1 cellular context compared by ENCODE assay signal in the genomic region with DNA sequence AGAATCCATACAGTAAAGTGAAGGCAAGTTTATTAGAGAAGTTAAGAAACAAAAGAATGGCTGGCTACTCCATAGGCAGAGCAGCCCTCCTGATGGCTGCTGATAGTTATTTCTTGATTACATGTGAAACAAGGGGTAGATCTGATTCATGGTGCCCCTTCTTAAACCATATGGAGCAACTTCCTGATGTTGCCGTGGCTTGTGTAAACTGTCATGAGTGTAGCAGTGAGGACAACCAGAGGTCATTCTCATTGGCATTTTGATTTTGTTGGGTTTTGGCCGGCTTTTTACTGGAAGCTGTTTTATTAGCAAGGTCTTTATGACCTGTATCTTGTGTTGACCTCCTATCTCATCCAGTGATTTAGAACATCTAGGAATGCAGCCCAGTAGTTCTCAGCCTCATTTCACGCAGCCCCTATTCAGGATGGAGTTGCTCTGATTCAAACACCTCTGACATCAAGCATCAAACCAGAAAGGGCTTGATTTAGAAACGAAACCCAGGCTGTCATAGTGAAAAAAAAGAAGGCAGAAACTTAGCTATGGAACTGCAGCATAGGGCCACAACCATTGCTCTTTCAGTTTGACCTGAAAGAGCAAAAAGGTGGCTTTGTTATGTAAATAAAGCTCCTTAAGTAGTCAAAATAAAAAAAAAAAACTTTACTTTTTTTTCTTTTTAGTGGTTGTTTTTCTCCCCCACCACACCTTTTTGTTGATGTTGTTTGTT.
TF ChIP-seq lines count a peak whose summit lies in the region.

No MANE protein-coding gene starts in this region.

TF ChIP-seq in GM12878, 131 proteins besides CTCF, POLR2A, EP300 and RAD21 (continued from another document):
- no peak for TF ChIP-seq SRF (IDR thresholded peaks at IDR 0.05; ENCODE audit: low read depth in 2 of 2, low read length in 2 of 2)
- TF ChIP-seq, protein P1, sequence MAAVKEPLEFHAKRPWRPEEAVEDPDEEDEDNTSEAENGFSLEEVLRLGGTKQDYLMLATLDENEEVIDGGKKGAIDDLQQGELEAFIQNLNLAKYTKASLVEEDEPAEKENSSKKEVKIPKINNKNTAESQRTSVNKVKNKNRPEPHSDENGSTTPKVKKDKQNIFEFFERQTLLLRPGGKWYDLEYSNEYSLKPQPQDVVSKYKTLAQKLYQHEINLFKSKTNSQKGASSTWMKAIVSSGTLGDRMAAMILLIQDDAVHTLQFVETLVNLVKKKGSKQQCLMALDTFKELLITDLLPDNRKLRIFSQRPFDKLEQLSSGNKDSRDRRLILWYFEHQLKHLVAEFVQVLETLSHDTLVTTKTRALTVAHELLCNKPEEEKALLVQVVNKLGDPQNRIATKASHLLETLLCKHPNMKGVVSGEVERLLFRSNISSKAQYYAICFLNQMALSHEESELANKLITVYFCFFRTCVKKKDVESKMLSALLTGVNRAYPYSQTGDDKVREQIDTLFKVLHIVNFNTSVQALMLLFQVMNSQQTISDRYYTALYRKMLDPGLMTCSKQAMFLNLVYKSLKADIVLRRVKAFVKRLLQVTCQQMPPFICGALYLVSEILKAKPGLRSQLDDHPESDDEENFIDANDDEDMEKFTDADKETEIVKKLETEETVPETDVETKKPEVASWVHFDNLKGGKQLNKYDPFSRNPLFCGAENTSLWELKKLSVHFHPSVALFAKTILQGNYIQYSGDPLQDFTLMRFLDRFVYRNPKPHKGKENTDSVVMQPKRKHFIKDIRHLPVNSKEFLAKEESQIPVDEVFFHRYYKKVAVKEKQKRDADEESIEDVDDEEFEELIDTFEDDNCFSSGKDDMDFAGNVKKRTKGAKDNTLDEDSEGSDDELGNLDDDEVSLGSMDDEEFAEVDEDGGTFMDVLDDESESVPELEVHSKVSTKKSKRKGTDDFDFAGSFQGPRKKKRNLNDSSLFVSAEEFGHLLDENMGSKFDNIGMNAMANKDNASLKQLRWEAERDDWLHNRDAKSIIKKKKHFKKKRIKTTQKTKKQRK (IDR thresholded peaks at IDR 0.05; ENCODE audit: low read depth, low read length): no peak
- TF ChIP-seq FOXK2 (IDR thresholded peaks at IDR 0.05): no peak
- TF ChIP-seq IRF4 (IDR thresholded peaks at IDR 0.05; ENCODE audit: low read depth, low read length): 0 out of 2 replicates have a peak, but pooled peaks have one; percentile 11
- peak; percentile 34; the same call in 1 of the 2 replicates for TF ChIP-seq ZNF384 (IDR thresholded peaks at IDR 0.05; ENCODE audit: borderline replicate concordance, low read depth, low read length)
- TF ChIP-seq MEF2A (IDR thresholded peaks at IDR 0.05; ENCODE audit: insufficient read depth, low read depth, low read length): peak; percentile 83
- peak; percentile 37; the same call in 1 of the 2 replicates for TF ChIP-seq CREB1 (IDR thresholded peaks at IDR 0.05; ENCODE audit: low read depth)
- 0 out of 2 replicates have a peak, but pooled peaks have one; percentile 12 for TF ChIP-seq BCL11A (IDR thresholded peaks at IDR 0.05; ENCODE audit: low read depth, low read length)
- TF ChIP-seq RUNX3 (IDR thresholded peaks at IDR 0.05; ENCODE audit: low read length): peak; percentile 59
